Comparison of ENCODE assay signal across 8 cellular contexts in the genomic region with DNA sequence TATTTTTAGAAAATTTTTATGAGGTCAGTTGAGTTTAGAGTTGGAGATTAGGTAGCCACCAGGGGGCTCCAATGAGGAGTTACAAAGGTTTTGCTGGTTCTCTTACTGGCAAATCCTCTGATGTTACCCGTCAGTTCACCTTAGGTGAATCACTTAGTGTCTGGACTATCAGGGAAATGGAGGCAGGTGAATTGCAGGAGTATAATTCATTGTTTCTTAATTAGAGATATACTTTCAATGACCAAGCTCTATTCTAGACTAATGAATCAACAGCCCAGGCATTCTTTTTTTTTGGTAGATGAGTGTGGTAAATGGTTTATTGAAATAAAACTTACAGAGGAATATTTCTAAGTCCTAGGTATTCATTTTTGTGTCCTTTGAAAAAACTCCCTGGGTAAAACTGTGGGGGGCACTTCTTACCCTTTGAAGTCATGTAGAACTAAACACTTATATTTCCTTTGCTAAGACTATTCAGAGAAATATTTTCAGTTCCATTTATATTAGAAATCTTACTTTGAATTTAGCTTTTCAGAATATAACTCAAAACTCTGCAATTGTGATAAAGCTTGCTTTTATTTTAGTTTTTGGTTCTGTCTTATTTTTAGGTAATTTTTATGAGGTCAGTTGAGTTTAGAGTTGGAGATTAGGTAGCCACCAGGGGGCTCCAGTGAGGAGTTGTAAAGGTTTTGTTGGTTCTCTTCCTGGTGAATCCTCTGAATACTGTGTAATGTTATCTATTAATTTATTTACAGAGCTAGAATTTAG. TPM values are rescaled to one million over a fixed set of nuclear protein-coding genes. Genes with fewer than 3 reads are reported as not detected.
DNase-seq lines count a peak whose midpoint lies in the region; ATAC-seq and FAIRE-seq lines count a peak whose summit lies in the region.

No MANE protein-coding gene starts in this region.

- H3K27me3 Mint-ChIP-seq in T-helper 1 cell treated with Interleukin-12 subunit alpha and Interleukin-12 subunit beta and Interleukin-4 antibody, amounts not matched to agents 30 μg/mL and 1 μg/mL, for 36 hours (ENCODE audit: low read depth): no peaks in the 10 kb centered on the region

- peak; percentile 67 for DNase-seq in G401 (ENCODE audit: low spot score)
- peak; percentile 37 for DNase-seq in NCI-H1092 (lab: John Stamatoyannopoulos, UW)
- DNase-seq in astrocyte of the hippocampus (ENCODE audit: low read depth, low spot score): peak; percentile 69
- peak; percentile 55 to 59 for DNase-seq in stimulated activated CD4-positive, alpha-beta T cell treated with anti-CD3 and anti-CD28 coated beads, Interleukin-4, amount 100 ng/mL, for 4 hours
- DNase-seq in foreskin melanocyte: no peak

- H3K27ac Mint-ChIP-seq in T-helper 1 cell treated with Interleukin-12 subunit alpha and Interleukin-12 subunit beta and Interleukin-4 antibody, amounts not matched to agents 30 μg/mL and 1 μg/mL, for 36 hours: peak overlapping the region; percentile 38

- no peaks in the 10 kb centered on the region for H3K9me3 Mint-ChIP-seq in T-helper 1 cell treated with Interleukin-12 subunit alpha and Interleukin-12 subunit beta and Interleukin-4 antibody, amounts not matched to agents 30 μg/mL and 1 μg/mL, for 36 hours

- peaks cover 15% of the 10 kb centered on the region for H3K4me1 Mint-ChIP-seq in T-helper 1 cell treated with Interleukin-12 subunit alpha and Interleukin-12 subunit beta and Interleukin-4 antibody, amounts not matched to agents 30 μg/mL and 1 μg/mL, for 36 hours (ENCODE audit: low read depth)

- H3K36me3 Mint-ChIP-seq in T-helper 1 cell treated with Interleukin-12 subunit alpha and Interleukin-12 subunit beta and Interleukin-4 antibody, amounts not matched to agents 30 μg/mL and 1 μg/mL, for 36 hours (ENCODE audit: low read depth): peaks cover 42% of the 10 kb centered on the region

- peak; percentile 70 for FAIRE-seq in islet of Langerhans (lab: Jason Lieb, UNC)

- no peak for ATAC-seq in HG03095 (IDR thresholded peaks at IDR 0.05; ENCODE audit: unreplicated experiment)

- no peak overlapping the region for H3K4me3 Mint-ChIP-seq in T-helper 1 cell treated with Interleukin-12 subunit alpha and Interleukin-12 subunit beta and Interleukin-4 antibody, amounts not matched to agents 30 μg/mL and 1 μg/mL, for 36 hours

- in situ Hi-C loops in G401 (cut with HindIII; ENCODE audit: low sequenced_read_pairs): no loop called here

RNA-seq across cellular contexts. Expression of a gene that starts 17.7 kb away (rescaled TPM):
- 105 and 214 TPM in 2 replicates for total RNA-seq in G401 (2014; rRNA removed; shearing (Covaris generic))

RNA-seq across cellular contexts. Expression of a gene that starts 24.8 kb away (rescaled TPM):
- total RNA-seq in G401 (2014; rRNA removed; shearing (Covaris generic)): 1.2 and 3.3 TPM in 2 replicates
